In the genomic region with DNA sequence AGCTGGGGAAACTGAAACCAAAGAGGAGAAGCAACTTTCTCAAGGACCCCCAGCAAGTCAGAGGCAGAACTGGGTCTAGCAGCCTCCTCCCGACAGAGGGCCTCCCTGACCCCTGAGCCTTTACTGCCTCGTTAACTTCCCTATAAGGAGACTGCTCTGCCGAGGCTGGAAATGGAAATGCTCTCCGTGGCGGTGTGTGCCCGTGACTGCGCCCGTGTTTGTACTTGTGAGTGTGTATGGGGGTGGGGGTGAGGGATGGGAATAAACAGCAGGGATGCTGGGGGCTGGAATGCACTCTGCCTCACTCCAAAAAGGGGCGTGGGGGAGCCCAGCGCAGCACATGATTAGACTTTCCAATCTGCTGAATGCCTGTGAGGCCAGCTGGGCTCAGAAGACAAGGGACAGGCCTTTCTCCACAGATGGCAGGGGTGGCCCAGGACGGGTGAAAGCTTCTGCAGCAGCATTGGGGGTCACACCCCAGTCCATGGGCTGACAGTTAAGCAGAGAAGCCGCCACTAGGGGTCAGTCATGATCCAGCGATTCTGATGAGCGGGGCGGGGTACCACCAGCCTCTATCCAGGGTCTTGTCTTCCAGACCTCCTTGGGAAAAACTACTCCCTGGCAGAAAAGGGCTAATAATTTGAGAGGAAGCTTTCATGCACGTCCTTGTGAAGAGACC, we compare ENCODE assay signal across 8 cellular contexts. TPM values are rescaled to one million over a fixed set of nuclear protein-coding genes. Genes with fewer than 3 reads are reported as not detected.
DNase-seq lines count a peak whose midpoint lies in the region; ATAC-seq lines count a peak whose summit lies in the region.

No MANE protein-coding gene starts in this region.

- H2AK5ac ChIP-seq in mesendoderm (ENCODE audit: low read length), result no peak overlapping the region

- no peak overlapping the region for H3K9ac ChIP-seq in mesendoderm (ENCODE audit: low read length)

- WGBS in mesendoderm (ENCODE audit: extremely low coverage, insufficient coverage, low lambda C conversion rate), result no CpG with 5 or more reads among the region's 16 CpGs

- H3K27me3 ChIP-seq in mesendoderm (ENCODE audit: insufficient read depth, low read length, poor library complexity), result no peaks in the 10 kb centered on the region

- H4K8ac ChIP-seq in mesendoderm (ENCODE audit: low read depth, low read length), result no peak overlapping the region

- ATAC-seq in HG03280 (IDR thresholded peaks at IDR 0.05; ENCODE audit: unreplicated experiment), result no peak

- no peak overlapping the region for H3K23ac ChIP-seq in mesendoderm (ENCODE audit: low read length)

- H4K5ac ChIP-seq in mesendoderm (ENCODE audit: low read length), result no peak overlapping the region

- H2BK15ac ChIP-seq in mesendoderm (replicated peaks; ENCODE audit: low read depth), result no peak overlapping the region

- no peak overlapping the region for H3K18ac ChIP-seq in mesendoderm (ENCODE audit: low read length)

- DNase-seq in activated gamma-delta T cell treated with Interleukin-2 at 50 U/mL for 16 hours (peak; percentile 58), activated gamma-delta T cell (lab: John Stamatoyannopoulos, UW) (no peak), NCI-H128 (lab: John Stamatoyannopoulos, UW; ENCODE audit: unreplicated experiment) (peak; percentile 6), ecto neural progenitor cell (ENCODE audit: low spot score) (peak; percentile 88), mesendoderm (peak; percentile 75)
- DNase-seq in activated CD4-positive, alpha-beta T cell treated with anti-CD3 and anti-CD28 coated beads, Interleukin-2, amount 50 U/mL, for 24 hours (ENCODE audit: low read depth in 1 of 2, low spot score in 1 of 2), result peak; percentile 36 to 37
- DNase-seq in stimulated activated CD8-positive, alpha-beta memory T cell treated with anti-CD3 and anti-CD28 coated beads, Interleukin-15, amount 100 ng/mL, for 24 hours (ENCODE audit: low read depth), result peak; percentile 31

- no peaks in the 10 kb centered on the region for H3K4me1 ChIP-seq in mesendoderm (ENCODE audit: control insufficient read depth, low read depth, low read length)

- H3K4me3 ChIP-seq in mesendoderm (ENCODE audit: low read length), result no peak overlapping the region

- no peaks in the 10 kb centered on the region for H3K79me1 ChIP-seq in mesendoderm (ENCODE audit: low read length)

- H3K4me2 ChIP-seq in mesendoderm (ENCODE audit: low read length), result no peak overlapping the region

- no peak overlapping the region for H2BK120ac ChIP-seq in mesendoderm (ENCODE audit: low read depth, low read length)

- no peak overlapping the region for H3K27ac ChIP-seq in mesendoderm (ENCODE audit: low read depth, low read length)

- no peak overlapping the region for H2BK5ac ChIP-seq in mesendoderm (ENCODE audit: low read length)

- H3K36me3 ChIP-seq in mesendoderm (ENCODE audit: control insufficient read depth, insufficient read depth, low read length), result no peaks in the 10 kb centered on the region

- no peak overlapping the region for H3K56ac ChIP-seq in mesendoderm (ENCODE audit: low read length)

- H3K79me2 ChIP-seq in mesendoderm (ENCODE audit: control insufficient read depth, insufficient read depth, low read length), result no peaks in the 10 kb centered on the region

- H3K4ac ChIP-seq in mesendoderm (ENCODE audit: low read depth, low read length), result no peak overlapping the region

RNA-seq across cellular contexts. Expression of a gene that starts 26.8 kb away (rescaled TPM):
- polyA plus RNA-seq in mesendoderm (2013, experiment 1 of 2), result 68.9 TPM
- polyA plus RNA-seq in mesendoderm (2013, experiment 2 of 2), result 69.7 TPM

RNA-seq across cellular contexts. Expression of a gene that starts 27.2 kb away (rescaled TPM):
- polyA plus RNA-seq in mesendoderm (2013, experiment 1 of 2), result 11.7 TPM
- polyA plus RNA-seq in mesendoderm (2013, experiment 2 of 2), result 13.1 TPM
